In the genomic region with DNA sequence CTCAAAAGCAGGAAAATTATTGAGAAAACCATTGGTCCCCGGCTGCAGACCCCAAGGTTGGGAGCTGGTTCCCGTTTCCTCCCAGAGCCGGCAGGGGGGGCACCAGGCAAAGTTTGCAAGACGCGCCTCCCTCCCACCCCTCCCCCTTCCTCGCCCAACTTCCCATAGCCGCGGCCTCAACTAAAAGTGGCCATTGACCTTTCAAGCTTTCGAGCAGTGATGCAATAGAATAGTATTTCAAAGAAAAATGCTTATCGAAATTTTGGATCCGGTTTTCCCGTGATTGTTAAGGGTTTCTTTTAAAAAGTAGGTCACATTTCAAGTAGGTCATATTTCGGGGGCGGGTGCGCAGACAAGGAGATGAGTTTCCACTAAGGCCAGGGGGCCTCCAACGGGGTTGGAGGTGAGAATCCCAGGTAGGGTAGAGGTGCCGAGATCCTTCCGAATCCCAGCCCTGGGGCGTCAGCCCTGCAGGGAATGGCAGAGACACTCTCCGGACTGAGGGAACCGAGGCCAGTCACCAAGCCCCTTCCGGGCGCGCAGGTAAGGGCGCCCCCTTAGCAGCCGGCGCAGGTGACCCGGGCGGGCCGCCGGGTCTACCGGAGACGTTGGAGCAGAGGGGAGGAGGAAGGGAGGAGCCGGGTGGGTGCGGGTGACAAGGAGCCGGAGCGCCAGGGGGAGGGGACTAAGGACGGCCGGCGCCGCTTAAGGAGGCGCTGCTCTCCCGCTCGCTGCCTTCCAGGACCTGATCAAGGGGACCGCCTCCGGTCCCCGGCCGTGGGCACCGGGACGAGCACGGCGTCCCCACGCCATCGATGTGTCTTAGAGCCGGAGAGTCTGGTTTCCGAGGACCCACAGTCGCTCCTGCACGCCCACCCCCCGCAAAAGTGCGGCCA, we compare ENCODE assay signal across 8 cellular contexts.
DNase-seq lines count a peak whose midpoint lies in the region; ATAC-seq and TF ChIP-seq lines count a peak whose summit lies in the region.

No MANE protein-coding gene starts in this region.

- no peaks in the 10 kb centered on the region for H3K9me3 ChIP-seq in mucosa of stomach (ENCODE audit: control insufficient read depth, low read length)

- DNase-seq in Ammon's horn (ENCODE audit: low spot score) = peak; percentile 77
- peak; percentile 78 to 81 for DNase-seq in NOMO-1 (lab: John Stamatoyannopoulos, UW; ENCODE audit: unreplicated experiment in 2 of 2)
- peak; percentile 77 for DNase-seq in activated T-cell treated with anti-CD3 and anti-CD28 coated beads, Interleukin-2, amount 50 U/mL, for 1 hour
- DNase-seq in erythroblast (lab: John Stamatoyannopoulos, UW) = peak; percentile 93 to 95
- peak; percentile 87 for DNase-seq in stimulated activated CD8-positive, alpha-beta memory T cell treated with anti-CD3 and anti-CD28 coated beads, Interleukin-4, amount 100 ng/mL, for 48 hours

- H3K27me3 ChIP-seq in mucosa of stomach (ENCODE audit: control insufficient read depth, insufficient read depth, low read length) = peaks cover 17% of the 10 kb centered on the region

- no peaks in the 10 kb centered on the region for H3K4me1 ChIP-seq in mucosa of stomach (ENCODE audit: control insufficient read depth, insufficient read depth, low read length)

- no peaks in the 10 kb centered on the region for H3K36me3 ChIP-seq in mucosa of stomach (ENCODE audit: control insufficient read depth, insufficient read depth, low read length)

- ATAC-seq in GM19023 (IDR thresholded peaks at IDR 0.05; ENCODE audit: unreplicated experiment) = peak; percentile 45
- peak; percentile 43 for ATAC-seq in HG03439 (IDR thresholded peaks at IDR 0.05; ENCODE audit: unreplicated experiment)

- H3K4me3 ChIP-seq in mucosa of stomach (ENCODE audit: low read length) = peak overlapping the region; percentile 72

- H3K9ac ChIP-seq in mucosa of stomach (ENCODE audit: low read length) = peak overlapping the region; percentile 78

- TF ChIP-seq POLR2A in erythroblast (IDR thresholded peaks at IDR 0.05; ENCODE audit: low read length) = no peak

Comparison
In these comparisons a context has a peak if more than half of its experiments do, and no peak if none do; other contexts are left out.
1. Peak in every context shown above with its lines: DNase-seq, ATAC-seq and H3K4me3 ChIP-seq.